Comparison of ENCODE assay signal across 14 cellular contexts in genomic region chr3:34017757-34018156, GRCh38.
"Had no signal": no experiment of that assay in that cellular context is flagged by ENCODE, and none has a peak within 500 bp of the region (broad histone marks: within the 10 kb centered on the region; RNA-seq: fewer than 3 reads in every experiment).

No MANE protein-coding gene starts in this region.

- H3K4me3 Mint-ChIP-seq: activated T-cell treated with anti-CD3 and anti-CD28 coated beads, Interleukin-2, amount 50 U/mL, for 4 hours; WTC11 had no signal

- H3K9me3 Mint-ChIP-seq: activated CD4-positive, alpha-beta T cell treated with anti-CD3 and anti-CD28 coated beads, Interleukin-2, amount 10 ng/mL, durations not matched to agents 24 days and 14 days; activated T-cell treated with anti-CD3 and anti-CD28 coated beads, Interleukin-2, amount 50 U/mL, for 4 hours; WTC11 had no signal

- H3K27me3 Mint-ChIP-seq: activated CD4-positive, alpha-beta T cell treated with anti-CD3 and anti-CD28 coated beads, Interleukin-2, amount 10 ng/mL, durations not matched to agents 24 days and 14 days had no signal

- H3K4me2 ChIP-seq: smooth muscle cell had no signal

- H3K36me3 Mint-ChIP-seq: WTC11 had no signal

- H3K27ac Mint-ChIP-seq: WTC11 had no signal

- H3K4me1 ChIP-seq: lower lobe of right lung, right atrium auricular region, tibial nerve, vagina had no signal

- H3K4me3 ChIP-seq: esophagus muscularis mucosa, lower lobe of right lung, right atrium auricular region, smooth muscle cell, tibial nerve, vagina had no signal

- DNase-seq: activated gamma-delta T cell; activated T-cell treated with anti-CD3 and anti-CD28 coated beads, Interleukin-2, amount 50 U/mL, for 4 hours; amygdala; foreskin fibroblast; glutamatergic neuron; lower lobe of right lung; midbrain had no signal

- H3K36me3 ChIP-seq: esophagus muscularis mucosa, lower lobe of right lung, right atrium auricular region, tibial nerve, vagina had no signal

- H3K4me1 Mint-ChIP-seq: WTC11 had no signal

- H3K27ac ChIP-seq: esophagus muscularis mucosa, lower lobe of right lung, right atrium auricular region, tibial nerve, vagina had no signal

- ATAC-seq: activated T-cell treated with anti-CD3 and anti-CD28 coated beads, Interleukin-2, amount 50 U/mL, for 4 hours; lower lobe of right lung; WTC11 had no signal

- H3K9me3 ChIP-seq: esophagus muscularis mucosa, lower lobe of right lung, right atrium auricular region, tibial nerve, vagina had no signal

- H3K27me3 ChIP-seq: esophagus muscularis mucosa, tibial nerve, vagina had no signal
